In genomic region chr17:58679263-58680037, GRCh38 we compare ENCODE assay signal across 9 cellular contexts. TPM values are rescaled to one million over a fixed set of nuclear protein-coding genes. Genes with fewer than 3 reads are reported as not detected.
DNase-seq lines count a peak whose midpoint lies in the region; ATAC-seq and TF ChIP-seq lines count a peak whose summit lies in the region.
"Had no signal": no experiment of that assay in that cellular context is flagged by ENCODE, and none has a peak within 500 bp of the region (broad histone marks: within the 10 kb centered on the region; RNA-seq: fewer than 3 reads in every experiment).

No MANE protein-coding gene starts in this region.

- 42 to 44% methylated on average over 12 of the region's 12 CpGs for WGBS in heart right ventricle, 2 donors

- peak overlapping the region; percentile 68 for H3K27ac ChIP-seq in HEK293 (ENCODE audit: extremely low read depth, low read depth, low read length)
- no peak overlapping the region for H3K27ac ChIP-seq in RWPE2 (ENCODE audit: poor library complexity, severe bottlenecking)
- H3K27ac ChIP-seq in heart right ventricle: peak overlapping the region in 3 of 10 donors; percentile 19 to 48 (median 29)

- H3K9me3 ChIP-seq in HEK293 (ENCODE audit: control insufficient read depth, insufficient read depth, low read depth, low read length) (no peaks in the 10 kb centered on the region), RWPE2 (ENCODE audit: severe bottlenecking) (no peaks in the 10 kb centered on the region), heart right ventricle (no peaks in the 10 kb centered on the region)

- CTCF ChIA-PET in HEK293 (lab: Yijun Ruan, JAX): interaction anchor here (0.6 to 1.5 kb wide), 4 partner anchors 17 to 160 kb away, joined by 3 to 4 read pairs (median 4); no protein-coding TSS in a partner anchor

- H3K4me1 ChIP-seq in HEK293 (ENCODE audit: control insufficient read depth, insufficient read depth, low read length) (peaks cover 4% of the 10 kb centered on the region; the same call in 1 of the 2 replicates), RWPE2 (ENCODE audit: insufficient read depth, poor library complexity, severe bottlenecking) (peaks cover 4% of the 10 kb centered on the region), heart right ventricle (no peaks in the 10 kb centered on the region)

- H3K27me3 ChIP-seq in RWPE2 (ENCODE audit: insufficient read depth, poor library complexity, severe bottlenecking) (no peaks in the 10 kb centered on the region), heart right ventricle (peaks cover 0 to 5% (median 0%) of the 10 kb centered on the region in 7 donors)

- POLR2A ChIA-PET in HEK293 (lab: Yijun Ruan, JAX): interaction anchor here (0.5 to 6.2 kb wide), 7 partner anchors 9 to 119 kb away, joined by 3 to 40 read pairs (median 4); partner anchors contain the start of gene RAD51C

- DNase-seq in COLO829 (ENCODE audit: low spot score) (peak; percentile 63), RWPE2 (ENCODE audit: low spot score) (no peak), heart right ventricle (peak in 1 of 2 donors; percentile 18), T1000 (lab: John Stamatoyannopoulos, UW) (no peak), AG20443 (ENCODE audit: low spot score) (no peak), T-helper 1 cell (no peak)
- no peak for DNase-seq in stimulated activated CD4-positive, alpha-beta T cell treated with anti-CD3 and anti-CD28 coated beads, Interleukin-1b, Interleukin-23, amount 100 ng/mL, for 48 hours

- ATAC-seq in RWPE2 (ENCODE audit: low read depth): peak; percentile 81
- peak in 7 of 8 donors; percentile 44 to 92 (median 75) for ATAC-seq in heart right ventricle

- H3K4me3 ChIP-seq in HEK293 (ENCODE audit: low read depth, low read length) (no peak overlapping the region), RWPE2 (ENCODE audit: severe bottlenecking) (no peak overlapping the region), heart right ventricle (peak overlapping the region in 4 of 10 donors; percentile 5 to 20 (median 12))
- H3K4me3 ChIP-seq: lung had no signal

- intact Hi-C loops in heart right ventricle (cut with DNase I): no loop called here

- TF ChIP-seq CTCF in HEK293 (tag by site-specific recombination; IDR thresholded peaks at IDR 0.05): peak; percentile 86
- no peak for TF ChIP-seq CTCF in RWPE2 (IDR thresholded peaks at IDR 0.05; ENCODE audit: poor library complexity, severe bottlenecking)
- TF ChIP-seq CTCF in heart right ventricle (IDR thresholded peaks at IDR 0.05): no peak

- no peaks in the 10 kb centered on the region for H3K36me3 ChIP-seq in HEK293 (ENCODE audit: control insufficient read depth in 2 of 2, insufficient read depth in 1 of 2, low read length in 2 of 2)
- H3K36me3 ChIP-seq in RWPE2 (ENCODE audit: low read depth): no peaks in the 10 kb centered on the region
- H3K36me3 ChIP-seq in heart right ventricle: no peaks in the 10 kb centered on the region

TF ChIP-seq in HEK293, 187 proteins besides CTCF, POLR2A, EP300 and RAD21 (continues in another document):
- TF ChIP-seq, protein P1, sequence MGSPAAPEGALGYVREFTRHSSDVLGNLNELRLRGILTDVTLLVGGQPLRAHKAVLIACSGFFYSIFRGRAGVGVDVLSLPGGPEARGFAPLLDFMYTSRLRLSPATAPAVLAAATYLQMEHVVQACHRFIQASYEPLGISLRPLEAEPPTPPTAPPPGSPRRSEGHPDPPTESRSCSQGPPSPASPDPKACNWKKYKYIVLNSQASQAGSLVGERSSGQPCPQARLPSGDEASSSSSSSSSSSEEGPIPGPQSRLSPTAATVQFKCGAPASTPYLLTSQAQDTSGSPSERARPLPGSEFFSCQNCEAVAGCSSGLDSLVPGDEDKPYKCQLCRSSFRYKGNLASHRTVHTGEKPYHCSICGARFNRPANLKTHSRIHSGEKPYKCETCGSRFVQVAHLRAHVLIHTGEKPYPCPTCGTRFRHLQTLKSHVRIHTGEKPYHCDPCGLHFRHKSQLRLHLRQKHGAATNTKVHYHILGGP (tag by site-specific recombination; IDR thresholded peaks at IDR 0.05): peak; percentile 26; the same call in 1 of the 2 replicates
- 0 out of 2 replicates have a peak, but pooled peaks have one; percentile 7 for TF ChIP-seq ZNF133 (tag by site-specific recombination; IDR thresholded peaks at IDR 0.05)
- 0 out of 2 replicates have a peak, but pooled peaks have one; percentile 37 for TF ChIP-seq GLIS2 (tag by site-specific recombination; IDR thresholded peaks at IDR 0.05)
- no peak for TF ChIP-seq ZNF658 (tag by site-specific recombination; IDR thresholded peaks at IDR 0.05)
- TF ChIP-seq TCF7L2 (IDR thresholded peaks at IDR 0.05; ENCODE audit: borderline replicate concordance, low read depth, low read length): peak; percentile 66; the same call in 1 of the 2 replicates
- TF ChIP-seq ZSCAN5A (tag by site-specific recombination; IDR thresholded peaks at IDR 0.05): no peak
- no peak for TF ChIP-seq ZNF521 (tag by site-specific recombination; IDR thresholded peaks at IDR 0.05)
- TF ChIP-seq ZNF138 (tag by site-specific recombination; IDR thresholded peaks at IDR 0.05; ENCODE audit: borderline replicate concordance): no peak
- no peak; the same call in none of the 2 replicates for TF ChIP-seq YY1 (tag by site-specific recombination; IDR thresholded peaks at IDR 0.05)
- TF ChIP-seq ZFP69B (tag by site-specific recombination; IDR thresholded peaks at IDR 0.05): peak; percentile 84
- TF ChIP-seq ZNF837 (tag by site-specific recombination; IDR thresholded peaks at IDR 0.05): no peak
- TF ChIP-seq ZNF830 (tag by site-specific recombination; IDR thresholded peaks at IDR 0.05; ENCODE audit: low read depth): no peak
- peak; percentile 68; the same call in 1 of the 2 replicates for TF ChIP-seq BCL11B (tag by site-specific recombination; IDR thresholded peaks at IDR 0.05; ENCODE audit: low read depth)
- TF ChIP-seq EGR2 (tag by site-specific recombination; IDR thresholded peaks at IDR 0.05; ENCODE audit: low read depth): peak; percentile 29; the same call in 1 of the 2 replicates
- peak; percentile 55; the same call in 1 of the 2 replicates for TF ChIP-seq KLF7 (tag by site-specific recombination; IDR thresholded peaks at IDR 0.05; ENCODE audit: borderline replicate concordance)
- TF ChIP-seq ZNF555 (tag by site-specific recombination; conservative IDR thresholded peaks at IDR 0.05): no peak
- peak; percentile 79; the same call in 1 of the 2 replicates for TF ChIP-seq GLI4 (tag by site-specific recombination; IDR thresholded peaks at IDR 0.05)
- TF ChIP-seq ZNF580 (tag by site-specific recombination; IDR thresholded peaks at IDR 0.05): peak; percentile 97
- no peak for TF ChIP-seq ZNF548 (tag by site-specific recombination; IDR thresholded peaks at IDR 0.05)
- TF ChIP-seq ZNF239 (tag by site-specific recombination; IDR thresholded peaks at IDR 0.05): no peak; the same call in 1 of the 2 replicates
- peak; percentile 35 for TF ChIP-seq SCRT2 (tag by site-specific recombination; IDR thresholded peaks at IDR 0.05)
- TF ChIP-seq ZNF692 (tag by site-specific recombination; IDR thresholded peaks at IDR 0.05): peak; percentile 85
- 0 out of 2 replicates have a peak, but pooled peaks have one; percentile 63 for TF ChIP-seq ZNF501 (tag by site-specific recombination; IDR thresholded peaks at IDR 0.05)
- no peak for TF ChIP-seq ZNF311 (tag by site-specific recombination; IDR thresholded peaks at IDR 0.05; ENCODE audit: borderline replicate concordance)

RNA-seq across cellular contexts. Expression of gene TEX14, which starts 12.4 kb away (rescaled TPM):
- under 1 TPM in 6 of 10 donors, not detected in 4; 0.05 to 0.19 (median 0.14) TPM for total RNA-seq in heart right ventricle
- under 1 TPM; 0.07 to 0.88 TPM for polyA plus RNA-seq in heart right ventricle

RNA-seq across cellular contexts. Expression of gene RAD51C, which starts 13.0 kb away (rescaled TPM):
- total RNA-seq in heart right ventricle: 10 to 100 TPM; 33.2 to 40.7 (median 37.6) TPM
- polyA plus RNA-seq in heart right ventricle: 10 to 100 TPM; 19.4 to 33.1 TPM
